In the genomic region with DNA sequence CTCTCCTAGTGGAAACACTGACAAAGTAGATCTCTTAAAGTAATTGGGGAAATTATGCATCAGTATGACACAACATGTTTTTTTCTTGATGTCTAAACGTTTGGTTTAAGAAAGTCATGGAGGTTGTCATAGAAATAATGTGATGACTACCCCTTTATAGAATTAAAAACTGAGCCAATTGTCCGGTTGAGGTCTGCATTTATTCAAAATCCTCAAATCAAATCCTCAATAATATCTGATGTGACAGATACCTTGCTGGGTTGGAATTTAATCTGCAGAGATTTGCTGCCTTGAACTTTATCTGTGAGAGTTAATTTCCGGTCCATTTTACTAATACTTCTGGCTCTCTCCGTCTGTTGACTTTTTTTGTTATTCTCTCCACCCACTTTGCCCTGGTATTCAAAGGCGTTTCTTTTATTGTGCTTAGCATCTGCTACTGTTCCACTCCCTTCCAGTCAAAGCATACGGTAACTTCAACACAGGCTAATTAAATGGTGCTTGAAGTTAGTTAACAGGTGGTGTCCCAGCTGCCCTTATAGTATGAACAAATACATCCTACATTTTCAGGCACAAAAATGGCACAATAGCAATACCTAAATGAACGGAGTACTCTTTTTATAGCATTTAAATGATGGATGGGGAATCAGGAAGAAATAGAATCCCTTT, we compare ENCODE assay signal across 1 cellular context.
TF ChIP-seq lines count a peak whose summit lies in the region.

No MANE protein-coding gene starts in this region.

TF ChIP-seq in GM23338, 12 proteins besides CTCF, POLR2A, EP300 and RAD21 (continued from another document):
- TF ChIP-seq, protein P1, sequence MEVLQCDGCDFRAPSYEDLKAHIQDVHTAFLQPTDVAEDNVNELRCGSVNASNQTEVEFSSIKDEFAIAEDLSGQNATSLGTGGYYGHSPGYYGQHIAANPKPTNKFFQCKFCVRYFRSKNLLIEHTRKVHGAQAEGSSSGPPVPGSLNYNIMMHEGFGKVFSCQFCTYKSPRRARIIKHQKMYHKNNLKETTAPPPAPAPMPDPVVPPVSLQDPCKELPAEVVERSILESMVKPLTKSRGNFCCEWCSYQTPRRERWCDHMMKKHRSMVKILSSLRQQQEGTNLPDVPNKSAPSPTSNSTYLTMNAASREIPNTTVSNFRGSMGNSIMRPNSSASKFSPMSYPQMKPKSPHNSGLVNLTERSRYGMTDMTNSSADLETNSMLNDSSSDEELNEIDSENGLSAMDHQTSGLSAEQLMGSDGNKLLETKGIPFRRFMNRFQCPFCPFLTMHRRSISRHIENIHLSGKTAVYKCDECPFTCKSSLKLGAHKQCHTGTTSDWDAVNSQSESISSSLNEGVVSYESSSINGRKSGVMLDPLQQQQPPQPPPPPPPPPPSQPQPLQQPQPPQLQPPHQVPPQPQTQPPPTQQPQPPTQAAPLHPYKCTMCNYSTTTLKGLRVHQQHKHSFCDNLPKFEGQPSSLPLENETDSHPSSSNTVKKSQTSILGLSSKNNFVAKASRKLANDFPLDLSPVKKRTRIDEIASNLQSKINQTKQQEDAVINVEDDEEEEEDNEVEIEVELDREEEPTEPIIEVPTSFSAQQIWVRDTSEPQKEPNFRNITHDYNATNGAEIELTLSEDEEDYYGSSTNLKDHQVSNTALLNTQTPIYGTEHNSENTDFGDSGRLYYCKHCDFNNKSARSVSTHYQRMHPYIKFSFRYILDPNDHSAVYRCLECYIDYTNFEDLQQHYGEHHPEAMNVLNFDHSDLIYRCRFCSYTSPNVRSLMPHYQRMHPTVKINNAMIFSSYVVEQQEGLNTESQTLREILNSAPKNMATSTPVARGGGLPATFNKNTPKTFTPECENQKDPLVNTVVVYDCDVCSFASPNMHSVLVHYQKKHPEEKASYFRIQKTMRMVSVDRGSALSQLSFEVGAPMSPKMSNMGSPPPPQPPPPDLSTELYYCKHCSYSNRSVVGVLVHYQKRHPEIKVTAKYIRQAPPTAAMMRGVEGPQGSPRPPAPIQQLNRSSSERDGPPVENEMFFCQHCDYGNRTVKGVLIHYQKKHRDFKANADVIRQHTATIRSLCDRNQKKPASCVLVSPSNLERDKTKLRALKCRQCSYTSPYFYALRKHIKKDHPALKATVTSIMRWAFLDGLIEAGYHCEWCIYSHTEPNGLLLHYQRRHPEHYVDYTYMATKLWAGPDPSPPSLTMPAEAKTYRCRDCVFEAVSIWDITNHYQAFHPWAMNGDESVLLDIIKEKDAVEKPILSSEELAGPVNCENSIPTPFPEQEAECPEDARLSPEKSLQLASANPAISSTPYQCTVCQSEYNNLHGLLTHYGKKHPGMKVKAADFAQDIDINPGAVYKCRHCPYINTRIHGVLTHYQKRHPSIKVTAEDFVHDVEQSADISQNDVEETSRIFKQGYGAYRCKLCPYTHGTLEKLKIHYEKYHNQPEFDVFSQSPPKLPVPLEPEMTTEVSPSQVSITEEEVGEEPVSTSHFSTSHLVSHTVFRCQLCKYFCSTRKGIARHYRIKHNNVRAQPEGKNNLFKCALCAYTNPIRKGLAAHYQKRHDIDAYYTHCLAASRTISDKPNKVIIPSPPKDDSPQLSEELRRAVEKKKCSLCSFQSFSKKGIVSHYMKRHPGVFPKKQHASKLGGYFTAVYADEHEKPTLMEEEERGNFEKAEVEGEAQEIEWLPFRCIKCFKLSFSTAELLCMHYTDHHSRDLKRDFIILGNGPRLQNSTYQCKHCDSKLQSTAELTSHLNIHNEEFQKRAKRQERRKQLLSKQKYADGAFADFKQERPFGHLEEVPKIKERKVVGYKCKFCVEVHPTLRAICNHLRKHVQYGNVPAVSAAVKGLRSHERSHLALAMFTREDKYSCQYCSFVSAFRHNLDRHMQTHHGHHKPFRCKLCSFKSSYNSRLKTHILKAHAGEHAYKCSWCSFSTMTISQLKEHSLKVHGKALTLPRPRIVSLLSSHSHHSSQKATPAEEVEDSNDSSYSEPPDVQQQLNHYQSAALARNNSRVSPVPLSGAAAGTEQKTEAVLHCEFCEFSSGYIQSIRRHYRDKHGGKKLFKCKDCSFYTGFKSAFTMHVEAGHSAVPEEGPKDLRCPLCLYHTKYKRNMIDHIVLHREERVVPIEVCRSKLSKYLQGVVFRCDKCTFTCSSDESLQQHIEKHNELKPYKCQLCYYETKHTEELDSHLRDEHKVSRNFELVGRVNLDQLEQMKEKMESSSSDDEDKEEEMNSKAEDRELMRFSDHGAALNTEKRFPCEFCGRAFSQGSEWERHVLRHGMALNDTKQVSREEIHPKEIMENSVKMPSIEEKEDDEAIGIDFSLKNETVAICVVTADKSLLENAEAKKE (CRISPR knock-in tag; IDR thresholded peaks at IDR 0.05) = no peak
- TF ChIP-seq JUNB (IDR thresholded peaks at IDR 0.05; ENCODE audit: unreplicated experiment) (no peak), EZH2phosphoT487 (IDR thresholded peaks at IDR 0.05; ENCODE audit: unreplicated experiment) (no peak), EZH2 (IDR thresholded peaks at IDR 0.05; ENCODE audit: low read depth, unreplicated experiment) (no peak), ZNF331 (CRISPR knock-in tag; IDR thresholded peaks at IDR 0.05; ENCODE audit: low read depth) (no peak), STAT1 (IDR thresholded peaks at IDR 0.05; ENCODE audit: unreplicated experiment) (no peak), ZNF114 (CRISPR knock-in tag; IDR thresholded peaks at IDR 0.05) (no peak)
